ENCODE assay signal across 16 cellular contexts in genomic region chr4:96170198-96170597, GRCh38.
DNase-seq lines count a peak whose midpoint lies in the region; ATAC-seq, FAIRE-seq and TF ChIP-seq lines count a peak whose summit lies in the region.
"Had no signal": no experiment of that assay in that cellular context is flagged by ENCODE, and none has a peak within 500 bp of the region (broad histone marks: within the 10 kb centered on the region; RNA-seq: fewer than 3 reads in every experiment).

No MANE protein-coding gene starts in this region.

- ATAC-seq in GM18867 (IDR thresholded peaks at IDR 0.05; ENCODE audit: unreplicated experiment) (no peak), HG03342 (IDR thresholded peaks at IDR 0.05; ENCODE audit: unreplicated experiment) (no peak)
- ATAC-seq: right cardiac atrium had no signal

- no peak overlapping the region for H3K27ac Mint-ChIP-seq in immature natural killer cell
- H3K27ac Mint-ChIP-seq: CD14-positive monocyte, naive B cell had no signal

- DNase-seq in GM12891 (ENCODE audit: insufficient read length, low spot score), result peak; percentile 1
- DNase-seq in NCI-H748 (lab: John Stamatoyannopoulos, UW; ENCODE audit: unreplicated experiment), result peak; percentile 82
- peak; percentile 32 for DNase-seq in kidney
- DNase-seq in immature natural killer cell, result no peak
- DNase-seq in AG20443 (ENCODE audit: low spot score), result no peak
- DNase-seq: activated CD8-positive, alpha-beta memory T cell treated with anti-CD3 and anti-CD28 coated beads for 24 hours; naive B cell; NCI-H526; RPMI8226; T1000 had no signal

- intact Hi-C loops in kidney (cut with DNase I), result no loop called here

- no peaks in the 10 kb centered on the region for H3K79me2 ChIP-seq in DOHH2 (ENCODE audit: control insufficient read depth, low read length)

- no peaks in the 10 kb centered on the region for H4K20me1 ChIP-seq in DOHH2 (ENCODE audit: control insufficient read depth, insufficient read depth, low read depth, low read length)

- H3F3A ChIP-seq in DOHH2 (ENCODE audit: control insufficient read depth, insufficient read depth), result no peaks in the 10 kb centered on the region

- no peak overlapping the region for H3K9ac ChIP-seq in kidney (ENCODE audit: low read length in 2 of 2)

- no peaks in the 10 kb centered on the region for H3K36me3 ChIP-seq in DOHH2 (ENCODE audit: control insufficient read depth, low read length)
- no peaks in the 10 kb centered on the region for H3K36me3 ChIP-seq in kidney (ENCODE audit: control insufficient read depth in 1 of 2, insufficient read depth in 2 of 2, low read length in 2 of 2)

- FAIRE-seq in GM12891 (lab: Jason Lieb, UNC) (no peak), kidney (lab: Jason Lieb, UNC) (no peak)
- FAIRE-seq: endometrium had no signal

- H3K4me3 ChIP-seq in DOHH2 (ENCODE audit: low read length), result no peak overlapping the region
- no peak overlapping the region for H3K4me3 ChIP-seq in kidney (ENCODE audit: low read length in 2 of 2)

- H3K4me1 ChIP-seq in DOHH2 (ENCODE audit: control insufficient read depth, low read length) (no peaks in the 10 kb centered on the region), kidney (ENCODE audit: control insufficient read depth in 1 of 2, insufficient read depth in 1 of 2, low read depth in 1 of 2, low read length in 2 of 2) (no peaks in the 10 kb centered on the region)

- H3K4me2 ChIP-seq in DOHH2 (ENCODE audit: low read length), result no peak overlapping the region

- no peak overlapping the region for H3K4me3 Mint-ChIP-seq in immature natural killer cell
- H3K4me3 Mint-ChIP-seq: CD14-positive monocyte, naive B cell had no signal

- H3K27me3 Mint-ChIP-seq in immature natural killer cell (ENCODE audit: low read depth in 3 of 3), result no peaks in the 10 kb centered on the region
- H3K27me3 Mint-ChIP-seq: naive B cell had no signal

- H3K9me3 ChIP-seq in DOHH2 (ENCODE audit: control insufficient read depth, insufficient read depth, low read length), result peaks cover 4% of the 10 kb centered on the region; the same call in 1 of the 2 replicates
- H3K9me3 ChIP-seq in kidney (ENCODE audit: control insufficient read depth in 1 of 2, low read length in 2 of 2), result no peaks in the 10 kb centered on the region

- no peaks in the 10 kb centered on the region for H3K9me2 ChIP-seq in DOHH2 (replicated peaks; ENCODE audit: control insufficient read depth, low read length)

- H3K27ac ChIP-seq in DOHH2 (ENCODE audit: low read depth, low read length), result no peak overlapping the region
- H3K27ac ChIP-seq in kidney (ENCODE audit: low read depth in 2 of 2, low read length in 2 of 2), result no peak overlapping the region

- no peaks in the 10 kb centered on the region for H3K27me3 ChIP-seq in DOHH2 (ENCODE audit: control insufficient read depth, low read length)

- H3K4me1 Mint-ChIP-seq in immature natural killer cell, result no peaks in the 10 kb centered on the region
- H3K4me1 Mint-ChIP-seq: CD14-positive monocyte, naive B cell had no signal

- H3K9me3 Mint-ChIP-seq in immature natural killer cell, result peaks cover 0 to 18% (median 8%) of the 10 kb centered on the region in 6 donors

- TF ChIP-seq POLR2A in GM12891 (IDR thresholded peaks at IDR 0.05; ENCODE audit: low read depth, low read length), result no peak

- H3K36me3 Mint-ChIP-seq in immature natural killer cell, result no peaks in the 10 kb centered on the region
- H3K36me3 Mint-ChIP-seq: CD14-positive monocyte, naive B cell had no signal

- peak; percentile 36 for TF ChIP-seq CTCF in DOHH2 (IDR thresholded peaks at IDR 0.05; ENCODE audit: low read depth, low read length, poor library complexity, severe bottlenecking)
- TF ChIP-seq CTCF in kidney (IDR thresholded peaks at IDR 0.05; ENCODE audit: borderline replicate concordance, extremely low read depth, insufficient read depth), result no peak

TF ChIP-seq in GM12891, 5 proteins besides CTCF, POLR2A, EP300 and RAD21:
- TF ChIP-seq TAF1 (IDR thresholded peaks at IDR 0.05; ENCODE audit: low read depth, low read length) (no peak), POU2F2 (IDR thresholded peaks at IDR 0.05; ENCODE audit: low read depth, low read length) (no peak), POLR2AphosphoS5 (IDR thresholded peaks at IDR 0.05; ENCODE audit: low read depth, low read length) (no peak), PAX5 (IDR thresholded peaks at IDR 0.05; ENCODE audit: insufficient read depth, low read length, severe bottlenecking) (no peak), SPI1 (IDR thresholded peaks at IDR 0.05; ENCODE audit: low read depth, low read length) (no peak)

Comparison
In these comparisons a context has a peak if more than half of its experiments do, and no peak if none do; other contexts are left out.
1. DNase-seq: peak in GM12891 (single experiment), NCI-H748 (single experiment) and kidney (single experiment); none in immature natural killer cell (0 of 3) and AG20443 (single experiment).